Comparison of ENCODE assay signal across 25 cellular contexts in genomic region chr21:36889401-36889800, GRCh38.
A peak's percentile ranks its signal among the peaks of the same experiment; 100 is the strongest.
DNase-seq lines count a peak whose midpoint lies in the region; ATAC-seq and TF ChIP-seq lines count a peak whose summit lies in the region.
"Had no signal": no experiment of that assay in that cellular context is flagged by ENCODE, and none has a peak within 500 bp of the region (broad histone marks: within the 10 kb centered on the region; RNA-seq: fewer than 3 reads in every experiment).

No MANE protein-coding gene starts in this region.

- H3K4me1 ChIP-seq in right cardiac atrium (ENCODE audit: control insufficient read depth, insufficient read depth, low read length) (peaks cover 6% of the 10 kb centered on the region), gastrocnemius medialis (peaks cover 7 to 8% of the 10 kb centered on the region in 2 donors)
- H3K4me1 ChIP-seq: sigmoid colon, suprapubic skin had no signal

- in situ Hi-C loops in gastrocnemius medialis (cut with MboI; ENCODE audit: low sequenced_read_pairs in 4 of 4) = no loop called here

- no peak for TF ChIP-seq CTCF in gastrocnemius medialis (IDR thresholded peaks at IDR 0.05 in 4 of 5, conservative IDR thresholded peaks at IDR 0.05 in 1 of 5)

- no peaks in the 10 kb centered on the region for H3K9me3 ChIP-seq in right cardiac atrium (ENCODE audit: control insufficient read depth, low read length)
- no peaks in the 10 kb centered on the region for H3K9me3 ChIP-seq in gastrocnemius medialis
- H3K9me3 ChIP-seq: body of pancreas, mucosa of descending colon, sigmoid colon, suprapubic skin had no signal

- WGBS in right cardiac atrium = 49% methylated on average over 2 of the region's 2 CpGs

- H3K27ac ChIP-seq in right cardiac atrium (ENCODE audit: low read length) (peak overlapping the region; percentile 77), gastrocnemius medialis (peak overlapping the region; percentile 14 to 58 (median 54))
- H3K27ac ChIP-seq: body of pancreas, sigmoid colon, SK-N-MC, suprapubic skin had no signal

- no peaks in the 10 kb centered on the region for H3K36me3 ChIP-seq in gastrocnemius medialis
- H3K36me3 ChIP-seq: suprapubic skin had no signal

- H3K4me3 ChIP-seq in right cardiac atrium (ENCODE audit: low read length) (no peak overlapping the region), gastrocnemius medialis (no peak overlapping the region)
- H3K4me3 ChIP-seq: body of pancreas, mucosa of descending colon, sigmoid colon, SK-N-MC, suprapubic skin had no signal

- DNase-seq in NCI-H82 (lab: John Stamatoyannopoulos, UW) = peak; percentile 93
- peak; percentile 21 for DNase-seq in dermis blood vessel endothelial cell
- DNase-seq in right cardiac atrium = peak in 2 of 3 donors; percentile 45 to 47
- no peak for DNase-seq in gastrocnemius medialis
- DNase-seq in DMS53 (lab: John Stamatoyannopoulos, UW) = no peak
- no peak for DNase-seq in amniotic stem cell (lab: John Stamatoyannopoulos, UW)
- no peak for DNase-seq in NCI-H2107 (lab: John Stamatoyannopoulos, UW)
- DNase-seq in LoVo (ENCODE audit: low spot score) = no peak
- DNase-seq: activated CD4-positive, alpha-beta T cell treated with anti-CD3 and anti-CD28 coated beads for 36 hours; activated gamma-delta T cell; activated naive CD8-positive, alpha-beta T cell treated with anti-CD3 and anti-CD28 coated beads, Interleukin-2, amount 50 U/mL, for 24 hours; activated T-cell treated with anti-CD3 and anti-CD28 coated beads, Interleukin-2, amount 50 U/mL, for 24 hours; body of pancreas; CD4-positive, CD25-positive, alpha-beta regulatory T cell; effector memory CD4-positive, alpha-beta T cell; MM.1S; mucosa of descending colon; NCI-H2029; NCI-H226; posterior cingulate gyrus; sigmoid colon; stimulated activated naive CD4-positive, alpha-beta T cell had no signal

- intact Hi-C loops in right cardiac atrium (cut with DNase I) = no loop called here
- intact Hi-C loops in gastrocnemius medialis (cut with DNase I; ENCODE audit: low total_unique reads) = no loop called here

- H3K27me3 ChIP-seq in right cardiac atrium (ENCODE audit: control insufficient read depth, insufficient read depth) (no peaks in the 10 kb centered on the region), gastrocnemius medialis (no peaks in the 10 kb centered on the region)
- H3K27me3 ChIP-seq: body of pancreas, sigmoid colon, suprapubic skin had no signal

- TF ChIP-seq POLR2A in gastrocnemius medialis (IDR thresholded peaks at IDR 0.05) = no peak

- ATAC-seq in right cardiac atrium = peak; percentile 79 to 98
- ATAC-seq in gastrocnemius medialis = peak; percentile 56 to 80
- ATAC-seq: activated CD4-positive, alpha-beta T cell treated with anti-CD3 and anti-CD28 coated beads for 36 hours; activated naive CD8-positive, alpha-beta T cell treated with anti-CD3 and anti-CD28 coated beads, Interleukin-2, amount 50 U/mL, for 24 hours; body of pancreas; HCT116; mucosa of descending colon had no signal

Comparison
In these comparisons a context has a peak if more than half of its experiments do, and no peak if none do; other contexts are left out.
1. DNase-seq: peak in NCI-H82 (single experiment), dermis blood vessel endothelial cell (single experiment) and right cardiac atrium (2 of 3); none in gastrocnemius medialis (0 of 2), DMS53 (single experiment), amniotic stem cell (single experiment), NCI-H2107 (single experiment) and LoVo (single experiment).